ENCODE assay signal across 1 cellular context in genomic region chr22:49086181-49086580, GRCh38.
TF ChIP-seq lines count a peak whose summit lies in the region.

No MANE protein-coding gene starts in this region.

TF ChIP-seq in H1, 55 proteins besides CTCF, POLR2A, EP300 and RAD21 (continued from another document):
- no peak for TF ChIP-seq CHD7 (IDR thresholded peaks at IDR 0.05; ENCODE audit: insufficient replicate concordance, low read length)
- no peak for TF ChIP-seq FOSL1 (IDR thresholded peaks at IDR 0.05; ENCODE audit: insufficient read depth, low read depth, low read length)
- no peak for TF ChIP-seq ASH2L (IDR thresholded peaks at IDR 0.05; ENCODE audit: low read length)
- TF ChIP-seq RNF2 (IDR thresholded peaks at IDR 0.05; ENCODE audit: borderline replicate concordance, low read depth, low read length, missing control alignments, poor library complexity, severe bottlenecking) = no peak
- TF ChIP-seq POLR2AphosphoS5 (IDR thresholded peaks at IDR 0.05; ENCODE audit: low read depth, low read length) = no peak
- TF ChIP-seq RFX5 (IDR thresholded peaks at IDR 0.05; ENCODE audit: borderline replicate concordance, low read depth, low read length) = no peak
